Comparison of ENCODE assay signal across 1 cellular context in genomic region chr10:80694930-80695329, GRCh38.
TF ChIP-seq lines count a peak whose summit lies in the region.

No MANE protein-coding gene starts in this region.

TF ChIP-seq in HCT116, 20 proteins besides CTCF, POLR2A, EP300 and RAD21 (continued from another document):
- no peak for TF ChIP-seq POLR2AphosphoS5 (IDR thresholded peaks at IDR 0.05; ENCODE audit: low read depth, low read length)
- TF ChIP-seq EZH2phosphoT487 (IDR thresholded peaks at IDR 0.05; ENCODE audit: borderline replicate concordance) = no peak
- TF ChIP-seq ATF3 (IDR thresholded peaks at IDR 0.05) = no peak
- no peak for TF ChIP-seq ZFX (IDR thresholded peaks at IDR 0.05)
- no peak for TF ChIP-seq ELF1 (IDR thresholded peaks at IDR 0.05; ENCODE audit: borderline replicate concordance, low read depth)
- TF ChIP-seq JUND (IDR thresholded peaks at IDR 0.05) = no peak
